In genomic region chr7:45203947-45204445, GRCh38 we compare ENCODE assay signal across 8 cellular contexts. TPM values are rescaled to one million over a fixed set of nuclear protein-coding genes. Genes with fewer than 3 reads are reported as not detected.
A peak's percentile ranks its signal among the peaks of the same experiment; 100 is the strongest.
DNase-seq lines count a peak whose midpoint lies in the region; ATAC-seq and TF ChIP-seq lines count a peak whose summit lies in the region.

No MANE protein-coding gene starts in this region.

- peak; percentile 44 for DNase-seq in EL
- peak; percentile 85 for DNase-seq in MV-4-11 (lab: John Stamatoyannopoulos, UW)
- peak; percentile 15 to 48 for DNase-seq in foreskin keratinocyte
- DNase-seq in NCI-H2171 treated with DMSO at 0.1 percent for 48 hours (lab: John Stamatoyannopoulos, UW), result no peak
- no peak for DNase-seq in glomerular visceral epithelial cell (ENCODE audit: extremely low spot score)
- DNase-seq in NCI-H1417 (lab: John Stamatoyannopoulos, UW), result no peak
- no peak for DNase-seq in activated CD4-positive, alpha-beta T cell treated with anti-CD3 and anti-CD28 coated beads, Interleukin-2, amount 50 U/mL, for 1 hour

- peak; percentile 86 for ATAC-seq in GM21423 (IDR thresholded peaks at IDR 0.05; ENCODE audit: unreplicated experiment)
- ATAC-seq in foreskin keratinocyte, result peak; percentile 59

- no peak overlapping the region for H3K27ac ChIP-seq in foreskin keratinocyte

- H3K27me3 ChIP-seq in foreskin keratinocyte, result peaks cover 27% of the 10 kb centered on the region

- no peak for TF ChIP-seq CTCF in foreskin keratinocyte (conservative IDR thresholded peaks at IDR 0.05)

- no peaks in the 10 kb centered on the region for H3K4me1 ChIP-seq in foreskin keratinocyte

RNA-seq across cellular contexts. Expression of gene RAMP3, which starts 46.4 kb away (rescaled TPM):
- total RNA-seq in foreskin keratinocyte, result not detected in 2 replicates
- not detected in 2 replicates for polyA plus RNA-seq in foreskin keratinocyte

Comparison
In these comparisons a context has a peak if more than half of its experiments do, and no peak if none do; other contexts are left out.
1. DNase-seq: peak in EL (single experiment), MV-4-11 (single experiment) and foreskin keratinocyte (2 of 2); none in NCI-H2171 treated with DMSO at 0.1 percent for 48 hours (single experiment), glomerular visceral epithelial cell (single experiment), NCI-H1417 (0 of 3) and activated CD4-positive, alpha-beta T cell treated with anti-CD3 and anti-CD28 coated beads, Interleukin-2, amount 50 U/mL, for 1 hour (single experiment).